In the genomic region with DNA sequence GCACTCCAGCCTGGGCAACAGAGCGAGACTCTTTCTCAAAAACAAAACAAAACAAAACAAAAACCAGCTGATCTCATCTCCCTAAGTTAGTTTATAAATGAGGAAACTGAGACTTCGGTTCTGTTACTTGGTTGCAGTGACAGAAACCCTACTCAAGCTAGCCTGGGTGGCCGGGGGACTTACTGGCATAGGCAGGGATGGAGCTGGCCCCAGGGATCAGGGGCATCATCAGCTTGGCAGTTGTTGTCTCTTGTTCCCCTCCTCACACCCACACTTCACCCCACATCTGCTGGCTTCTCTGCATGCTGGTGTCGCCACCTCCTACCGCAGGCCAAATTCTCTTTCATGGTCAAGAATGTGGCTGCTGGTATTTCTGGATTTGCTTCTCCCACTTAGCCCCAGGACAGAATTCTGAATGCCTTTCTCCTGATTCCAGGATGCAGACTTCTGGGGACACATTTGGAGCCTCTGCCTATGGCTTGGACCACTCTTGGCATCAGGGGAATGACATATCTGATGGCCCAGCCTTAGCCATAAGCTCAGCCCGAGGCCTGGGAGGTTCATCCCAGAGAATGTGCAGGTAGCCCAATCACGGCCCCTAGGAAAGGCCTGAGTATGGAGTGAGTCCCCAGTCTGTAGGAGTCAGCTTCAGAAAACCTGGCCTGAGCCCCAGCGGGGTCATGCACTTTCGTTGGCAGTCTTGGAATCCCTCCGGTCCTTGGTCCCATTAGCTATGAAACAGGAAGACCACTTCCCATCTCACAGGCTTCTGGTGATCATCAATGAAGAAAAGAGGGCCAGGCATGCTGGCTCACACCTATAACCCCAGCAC, we compare ENCODE assay signal across 20 cellular contexts. TPM values are rescaled to one million over a fixed set of nuclear protein-coding genes. Genes with fewer than 3 reads are reported as not detected.
DNase-seq lines count a peak whose midpoint lies in the region; ATAC-seq, FAIRE-seq and TF ChIP-seq lines count a peak whose summit lies in the region.
"Had no signal": no experiment of that assay in that cellular context is flagged by ENCODE, and none has a peak within 500 bp of the region (broad histone marks: within the 10 kb centered on the region; RNA-seq: fewer than 3 reads in every experiment).

No MANE protein-coding gene starts in this region.

- ATAC-seq in GM21723 (IDR thresholded peaks at IDR 0.05; ENCODE audit: unreplicated experiment): peak; percentile 51
- ATAC-seq in PC-3: no peak
- ATAC-seq: WTC11 had no signal

- TF ChIP-seq CTCF in PC-3 (conservative IDR thresholded peaks at IDR 0.05; ENCODE audit: low read depth, low read length) (no peak), sigmoid colon (IDR thresholded peaks at IDR 0.05) (no peak)

- H4K20me1 ChIP-seq in PC-3 (ENCODE audit: low read length): no peaks in the 10 kb centered on the region

- no peak for TF ChIP-seq EP300 in sigmoid colon (IDR thresholded peaks at IDR 0.05)

- H3K4me3 ChIP-seq in PC-3 (ENCODE audit: low read length): no peak overlapping the region
- H3K4me3 ChIP-seq in sigmoid colon: no peak overlapping the region
- H3K4me3 ChIP-seq: esophagus squamous epithelium, GM23248 had no signal

- H3K27me3 ChIP-seq in PC-3 (ENCODE audit: low read length) (no peaks in the 10 kb centered on the region), sigmoid colon (no peaks in the 10 kb centered on the region)

- TF ChIP-seq POLR2A in GM12891 (IDR thresholded peaks at IDR 0.05; ENCODE audit: low read depth, low read length) (no peak), sigmoid colon (IDR thresholded peaks at IDR 0.05) (no peak)

- no peak overlapping the region for H3K9ac ChIP-seq in PC-3 (ENCODE audit: low read length)
- H3K9ac ChIP-seq: GM23248 had no signal

- H3K4me1 ChIP-seq in PC-3 (ENCODE audit: insufficient read depth, low read length) (peaks cover 19% of the 10 kb centered on the region), sigmoid colon (no peaks in the 10 kb centered on the region)
- H3K4me1 ChIP-seq: esophagus squamous epithelium had no signal

- peak; percentile 20 for FAIRE-seq in GM12891 (lab: Jason Lieb, UNC)

- H2AFZ ChIP-seq in PC-3 (ENCODE audit: low read length): no peak overlapping the region
- H2AFZ ChIP-seq: GM23248 had no signal

- POLR2A ChIA-PET in PC-3 (lab: Charles Lee; ENCODE audit: unreplicated experiment): no interaction called here

- CTCF ChIA-PET in PC-3 (lab: Charles Lee): no interaction called here

- no peaks in the 10 kb centered on the region for H3K79me2 ChIP-seq in PC-3 (ENCODE audit: low read length)

- WGBS in sigmoid colon, 2 donors: 86 to 93% methylated on average over 10 of the region's 10 CpGs

- no TSS peak for BruUV-seq in PC-3 (replicated peaks; lab: Mats Ljungman, UMichigan)

- no peaks in the 10 kb centered on the region for H3K36me3 ChIP-seq in PC-3 (ENCODE audit: low read depth, low read length)
- H3K36me3 ChIP-seq in sigmoid colon: no peaks in the 10 kb centered on the region
- H3K36me3 ChIP-seq: esophagus squamous epithelium had no signal

- no peak for DNase-seq in GM12891 (ENCODE audit: insufficient read length, low spot score)
- DNase-seq in PC-3: no peak
- DNase-seq in renal cortical epithelial cell (ENCODE audit: low read depth): peak; percentile 52
- no peak for DNase-seq in NK-92 treated with Interleukin-12 subunit alpha and Interleukin-12 subunit beta, amount 100 ng/mL, for 24 hours (lab: John Stamatoyannopoulos, UW)
- DNase-seq in GDM1 (lab: John Stamatoyannopoulos, UW): no peak
- no peak for DNase-seq in sigmoid colon
- DNase-seq in NCI-H187 (lab: John Stamatoyannopoulos, UW): no peak
- DNase-seq: activated CD4-positive, alpha-beta memory T cell treated with anti-CD3 and anti-CD28 coated beads, Interleukin-2, amount 10 ng/mL, durations not matched to agents 7 days and 5 days; activated naive CD4-positive, alpha-beta T cell treated with anti-CD3 and anti-CD28 coated beads for 36 hours; activated T-cell treated with anti-CD3 and anti-CD28 coated beads, Interleukin-2, amount 50 U/mL, for 1 hour; CD4-positive, alpha-beta memory T cell; DMS79; effector memory CD4-positive, alpha-beta T cell; esophagus squamous epithelium; NCI-H1436 treated with DMSO at 0.1 percent for 48 hours; NCI-H2171 treated with DMSO at 0.1 percent for 48 hours; NCI-H69 had no signal

- H3K4me2 ChIP-seq in PC-3 (ENCODE audit: low read length): no peak overlapping the region

- H3K27ac ChIP-seq in PC-3 (ENCODE audit: low read length) (0 out of 2 replicates have a peak overlapping the region, but pooled peaks have one; percentile 11), sigmoid colon (no peak overlapping the region)
- H3K27ac ChIP-seq: esophagus squamous epithelium, GM23248 had no signal

- no peaks in the 10 kb centered on the region for H3F3A ChIP-seq in PC-3 (ENCODE audit: low read length, unreplicated experiment)

- intact Hi-C loops in PC-3 (cut with micrococcal nuclease): no loop called here
- intact Hi-C loops in sigmoid colon (cut with DNase I): no loop called here

- no peaks in the 10 kb centered on the region for H3K9me2 ChIP-seq in PC-3 (replicated peaks; ENCODE audit: low read length)

- H3K9me3 ChIP-seq in PC-3 (ENCODE audit: low read length): no peaks in the 10 kb centered on the region
- no peaks in the 10 kb centered on the region for H3K9me3 ChIP-seq in sigmoid colon
- H3K9me3 ChIP-seq: esophagus squamous epithelium had no signal

TF ChIP-seq in GM12891, 5 proteins besides CTCF, POLR2A, EP300 and RAD21:
- TF ChIP-seq TAF1 (IDR thresholded peaks at IDR 0.05; ENCODE audit: low read depth, low read length) (no peak), POU2F2 (IDR thresholded peaks at IDR 0.05; ENCODE audit: low read depth, low read length) (no peak), POLR2AphosphoS5 (IDR thresholded peaks at IDR 0.05; ENCODE audit: low read depth, low read length) (no peak), SPI1 (IDR thresholded peaks at IDR 0.05; ENCODE audit: low read depth, low read length) (no peak), PAX5 (IDR thresholded peaks at IDR 0.05; ENCODE audit: insufficient read depth, low read length, severe bottlenecking) (no peak)

RNA-seq across cellular contexts. Expression of a gene that starts 41.6 kb away (rescaled TPM):
- polyA plus RNA-seq in GM12891 (2012; ENCODE audit: low read depth, missing spikeins): 3.0 TPM
- total RNA-seq in PC-3 (2014; rRNA removed) (78.9 and 97.2 TPM in 2 replicates), renal cortical epithelial cell (89.4 and 109 TPM in 2 replicates), sigmoid colon (10 to 100 TPM; 31.2 to 57.1 (median 47.5) TPM)
- 10 to 100 TPM; 49.9 to 62.4 (median 52.0) TPM for polyA plus RNA-seq in sigmoid colon
